In genomic region chr19:18304496-18305312, GRCh38 we compare ENCODE assay signal across 1 cellular context.
TF ChIP-seq lines count a peak whose summit lies in the region.

No MANE protein-coding gene starts in this region.

TF ChIP-seq in HepG2, 621 proteins besides CTCF, POLR2A, EP300 and RAD21 (continued from another document and continues in another):
- TF ChIP-seq ZMYM4 (CRISPR knock-in tag; IDR thresholded peaks at IDR 0.05): peak; percentile 25; the same call in 1 of the 2 replicates
- TF ChIP-seq ZNF607 (CRISPR knock-in tag; IDR thresholded peaks at IDR 0.05; ENCODE audit: borderline replicate concordance): no peak
- no peak for TF ChIP-seq KLF9 (CRISPR knock-in tag; IDR thresholded peaks at IDR 0.05; ENCODE audit: low read depth)
- 0 out of 2 replicates have a peak, but pooled peaks have one; percentile 4 for TF ChIP-seq HES4 (CRISPR knock-in tag; IDR thresholded peaks at IDR 0.05; ENCODE audit: borderline replicate concordance)
- no peak for TF ChIP-seq ZNF629 (CRISPR knock-in tag; conservative IDR thresholded peaks at IDR 0.05)
- TF ChIP-seq NCOA2 (CRISPR knock-in tag; IDR thresholded peaks at IDR 0.05): peak; percentile 48; the same call in 1 of the 2 replicates
- TF ChIP-seq ZMAT5 (CRISPR knock-in tag; IDR thresholded peaks at IDR 0.05; ENCODE audit: borderline replicate concordance, low read depth): no peak
- no peak for TF ChIP-seq ADNP (CRISPR knock-in tag; IDR thresholded peaks at IDR 0.05)
- TF ChIP-seq, protein P1, sequence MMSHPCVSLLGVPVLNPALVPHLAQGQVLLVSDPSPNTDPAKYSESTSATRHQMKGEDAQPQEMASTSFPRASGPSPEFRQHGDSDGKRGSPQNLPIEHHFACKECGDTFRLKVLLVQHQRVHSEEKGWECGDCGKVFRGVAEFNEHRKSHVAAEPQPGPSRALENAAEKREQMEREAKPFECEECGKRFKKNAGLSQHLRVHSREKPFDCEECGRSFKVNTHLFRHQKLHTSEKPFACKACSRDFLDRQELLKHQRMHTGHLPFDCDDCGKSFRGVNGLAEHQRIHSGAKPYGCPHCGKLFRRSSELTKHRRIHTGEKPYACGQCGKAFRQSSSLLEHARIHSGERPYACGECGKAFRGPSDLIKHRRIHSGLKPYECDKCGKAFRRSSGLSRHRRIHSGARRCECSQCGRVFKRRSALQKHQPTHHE (CRISPR knock-in tag; IDR thresholded peaks at IDR 0.05; ENCODE audit: borderline replicate concordance): no peak
- no peak for TF ChIP-seq PRDM15 (CRISPR knock-in tag; IDR thresholded peaks at IDR 0.05)
- TF ChIP-seq USF2 (IDR thresholded peaks at IDR 0.05; ENCODE audit: low read depth, low read length): no peak
- no peak for TF ChIP-seq USF2 (CRISPR knock-in tag; IDR thresholded peaks at IDR 0.05; ENCODE audit: borderline replicate concordance)
- TF ChIP-seq ISX (CRISPR knock-in tag; conservative IDR thresholded peaks at IDR 0.05): no peak
- no peak for TF ChIP-seq ZNF557 (CRISPR knock-in tag; IDR thresholded peaks at IDR 0.05)
- TF ChIP-seq ZNF3 (CRISPR knock-in tag; IDR thresholded peaks at IDR 0.05): no peak
- TF ChIP-seq NR2F1 (CRISPR knock-in tag; IDR thresholded peaks at IDR 0.05): no peak
- TF ChIP-seq ZNF772 (CRISPR knock-in tag; IDR thresholded peaks at IDR 0.05): peak; percentile 60; the same call in 1 of the 2 replicates
- no peak for TF ChIP-seq IRX3 (CRISPR knock-in tag; IDR thresholded peaks at IDR 0.05; ENCODE audit: borderline replicate concordance, low read depth)
- no peak; the same call in 1 of the 2 replicates for TF ChIP-seq ZNF547 (CRISPR knock-in tag; IDR thresholded peaks at IDR 0.05)
- TF ChIP-seq ZNF768 (CRISPR knock-in tag; IDR thresholded peaks at IDR 0.05): no peak
- peak; percentile 90 for TF ChIP-seq KDM2A (CRISPR knock-in tag; IDR thresholded peaks at IDR 0.05; ENCODE audit: borderline replicate concordance, low read depth)
- no peak for TF ChIP-seq MLX (CRISPR knock-in tag; IDR thresholded peaks at IDR 0.05)
- TF ChIP-seq, protein P2, sequence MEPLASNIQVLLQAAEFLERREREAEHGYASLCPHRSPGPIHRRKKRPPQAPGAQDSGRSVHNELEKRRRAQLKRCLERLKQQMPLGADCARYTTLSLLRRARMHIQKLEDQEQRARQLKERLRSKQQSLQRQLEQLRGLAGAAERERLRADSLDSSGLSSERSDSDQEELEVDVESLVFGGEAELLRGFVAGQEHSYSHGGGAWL (CRISPR knock-in tag; IDR thresholded peaks at IDR 0.05): 0 out of 2 replicates have a peak, but pooled peaks have one; percentile 23
- TF ChIP-seq ZNF577 (CRISPR knock-in tag; IDR thresholded peaks at IDR 0.05; ENCODE audit: borderline replicate concordance, low read depth): no peak
- no peak for TF ChIP-seq ZNF234 (CRISPR knock-in tag; conservative IDR thresholded peaks at IDR 0.05)
- TF ChIP-seq IKZF1 (IDR thresholded peaks at IDR 0.05): no peak
- TF ChIP-seq STAG1 (CRISPR knock-in tag; IDR thresholded peaks at IDR 0.05): peak; percentile 17; the same call in 1 of the 2 replicates
- TF ChIP-seq HMG20A (CRISPR knock-in tag; IDR thresholded peaks at IDR 0.05; ENCODE audit: borderline replicate concordance): no peak; the same call in 1 of the 2 replicates
- TF ChIP-seq ZNF749 (CRISPR knock-in tag; IDR thresholded peaks at IDR 0.05; ENCODE audit: borderline replicate concordance): no peak
- peak; percentile 62; the same call in 1 of the 2 replicates for TF ChIP-seq ZNF746 (CRISPR knock-in tag; IDR thresholded peaks at IDR 0.05)
- TF ChIP-seq ZNF317 (CRISPR knock-in tag; IDR thresholded peaks at IDR 0.05): peak; percentile 55; the same call in 1 of the 2 replicates
- no peak for TF ChIP-seq ZNF205 (CRISPR knock-in tag; IDR thresholded peaks at IDR 0.05)
- TF ChIP-seq ZZZ3 (CRISPR knock-in tag; IDR thresholded peaks at IDR 0.05; ENCODE audit: borderline replicate concordance): peak; percentile 71; the same call in 1 of the 2 replicates
- no peak for TF ChIP-seq RELA (CRISPR knock-in tag; IDR thresholded peaks at IDR 0.05)
- TF ChIP-seq HMGA1 (CRISPR knock-in tag; conservative IDR thresholded peaks at IDR 0.05): no peak
- no peak for TF ChIP-seq ZNF570 (CRISPR knock-in tag; IDR thresholded peaks at IDR 0.05; ENCODE audit: borderline replicate concordance)
- TF ChIP-seq, protein P3, sequence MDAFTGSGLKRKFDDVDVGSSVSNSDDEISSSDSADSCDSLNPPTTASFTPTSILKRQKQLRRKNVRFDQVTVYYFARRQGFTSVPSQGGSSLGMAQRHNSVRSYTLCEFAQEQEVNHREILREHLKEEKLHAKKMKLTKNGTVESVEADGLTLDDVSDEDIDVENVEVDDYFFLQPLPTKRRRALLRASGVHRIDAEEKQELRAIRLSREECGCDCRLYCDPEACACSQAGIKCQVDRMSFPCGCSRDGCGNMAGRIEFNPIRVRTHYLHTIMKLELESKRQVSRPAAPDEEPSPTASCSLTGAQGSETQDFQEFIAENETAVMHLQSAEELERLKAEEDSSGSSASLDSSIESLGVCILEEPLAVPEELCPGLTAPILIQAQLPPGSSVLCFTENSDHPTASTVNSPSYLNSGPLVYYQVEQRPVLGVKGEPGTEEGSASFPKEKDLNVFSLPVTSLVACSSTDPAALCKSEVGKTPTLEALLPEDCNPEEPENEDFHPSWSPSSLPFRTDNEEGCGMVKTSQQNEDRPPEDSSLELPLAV (CRISPR knock-in tag; conservative IDR thresholded peaks at IDR 0.05; ENCODE audit: low read depth): no peak
- TF ChIP-seq TSC22D2 (CRISPR knock-in tag; IDR thresholded peaks at IDR 0.05; ENCODE audit: borderline replicate concordance): no peak
- TF ChIP-seq DPF2 (CRISPR knock-in tag; IDR thresholded peaks at IDR 0.05; ENCODE audit: borderline replicate concordance, low read depth): peak; percentile 28; the same call in 1 of the 2 replicates
- TF ChIP-seq, protein P4, sequence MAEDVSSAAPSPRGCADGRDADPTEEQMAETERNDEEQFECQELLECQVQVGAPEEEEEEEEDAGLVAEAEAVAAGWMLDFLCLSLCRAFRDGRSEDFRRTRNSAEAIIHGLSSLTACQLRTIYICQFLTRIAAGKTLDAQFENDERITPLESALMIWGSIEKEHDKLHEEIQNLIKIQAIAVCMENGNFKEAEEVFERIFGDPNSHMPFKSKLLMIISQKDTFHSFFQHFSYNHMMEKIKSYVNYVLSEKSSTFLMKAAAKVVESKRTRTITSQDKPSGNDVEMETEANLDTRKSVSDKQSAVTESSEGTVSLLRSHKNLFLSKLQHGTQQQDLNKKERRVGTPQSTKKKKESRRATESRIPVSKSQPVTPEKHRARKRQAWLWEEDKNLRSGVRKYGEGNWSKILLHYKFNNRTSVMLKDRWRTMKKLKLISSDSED (CRISPR knock-in tag; IDR thresholded peaks at IDR 0.05): no peak
- no peak for TF ChIP-seq ZFP62 (CRISPR knock-in tag; IDR thresholded peaks at IDR 0.05)
- TF ChIP-seq, protein P5, sequence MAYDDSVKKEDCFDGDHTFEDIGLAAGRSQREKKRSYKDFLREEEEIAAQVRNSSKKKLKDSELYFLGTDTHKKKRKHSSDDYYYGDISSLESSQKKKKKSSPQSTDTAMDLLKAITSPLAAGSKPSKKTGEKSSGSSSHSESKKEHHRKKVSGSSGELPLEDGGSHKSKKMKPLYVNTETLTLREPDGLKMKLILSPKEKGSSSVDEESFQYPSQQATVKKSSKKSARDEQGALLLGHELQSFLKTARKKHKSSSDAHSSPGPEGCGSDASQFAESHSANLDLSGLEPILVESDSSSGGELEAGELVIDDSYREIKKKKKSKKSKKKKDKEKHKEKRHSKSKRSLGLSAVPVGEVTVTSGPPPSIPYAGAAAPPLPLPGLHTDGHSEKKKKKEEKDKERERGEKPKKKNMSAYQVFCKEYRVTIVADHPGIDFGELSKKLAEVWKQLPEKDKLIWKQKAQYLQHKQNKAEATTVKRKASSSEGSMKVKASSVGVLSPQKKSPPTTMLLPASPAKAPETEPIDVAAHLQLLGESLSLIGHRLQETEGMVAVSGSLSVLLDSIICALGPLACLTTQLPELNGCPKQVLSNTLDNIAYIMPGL (CRISPR knock-in tag; IDR thresholded peaks at IDR 0.05; ENCODE audit: borderline replicate concordance in 1 of 2, low read depth in 1 of 2): peak; percentile 48 to 67; a peak in 3 of 4 replicates
- TF ChIP-seq, protein P6, sequence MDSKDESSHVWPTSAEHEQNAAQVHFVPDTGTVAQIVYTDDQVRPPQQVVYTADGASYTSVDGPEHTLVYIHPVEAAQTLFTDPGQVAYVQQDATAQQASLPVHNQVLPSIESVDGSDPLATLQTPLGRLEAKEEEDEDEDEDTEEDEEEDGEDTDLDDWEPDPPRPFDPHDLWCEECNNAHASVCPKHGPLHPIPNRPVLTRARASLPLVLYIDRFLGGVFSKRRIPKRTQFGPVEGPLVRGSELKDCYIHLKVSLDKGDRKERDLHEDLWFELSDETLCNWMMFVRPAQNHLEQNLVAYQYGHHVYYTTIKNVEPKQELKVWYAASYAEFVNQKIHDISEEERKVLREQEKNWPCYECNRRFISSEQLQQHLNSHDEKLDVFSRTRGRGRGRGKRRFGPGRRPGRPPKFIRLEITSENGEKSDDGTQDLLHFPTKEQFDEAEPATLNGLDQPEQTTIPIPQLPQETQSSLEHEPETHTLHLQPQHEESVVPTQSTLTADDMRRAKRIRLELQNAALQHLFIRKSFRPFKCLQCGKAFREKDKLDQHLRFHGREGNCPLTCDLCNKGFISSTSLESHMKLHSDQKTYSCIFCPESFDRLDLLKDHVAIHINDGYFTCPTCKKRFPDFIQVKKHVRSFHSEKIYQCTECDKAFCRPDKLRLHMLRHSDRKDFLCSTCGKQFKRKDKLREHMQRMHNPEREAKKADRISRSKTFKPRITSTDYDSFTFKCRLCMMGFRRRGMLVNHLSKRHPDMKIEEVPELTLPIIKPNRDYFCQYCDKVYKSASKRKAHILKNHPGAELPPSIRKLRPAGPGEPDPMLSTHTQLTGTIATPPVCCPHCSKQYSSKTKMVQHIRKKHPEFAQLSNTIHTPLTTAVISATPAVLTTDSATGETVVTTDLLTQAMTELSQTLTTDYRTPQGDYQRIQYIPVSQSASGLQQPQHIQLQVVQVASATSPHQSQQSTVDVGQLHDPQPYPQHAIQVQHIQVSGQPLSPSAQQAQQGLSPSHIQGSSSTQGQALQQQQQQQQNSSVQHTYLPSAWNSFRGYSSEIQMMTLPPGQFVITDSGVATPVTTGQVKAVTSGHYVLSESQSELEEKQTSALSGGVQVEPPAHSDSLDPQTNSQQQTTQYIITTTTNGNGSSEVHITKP (CRISPR knock-in tag; IDR thresholded peaks at IDR 0.05; ENCODE audit: low read depth): peak; percentile 86; the same call in 1 of the 2 replicates
- peak; percentile 80 for TF ChIP-seq TAF1 (CRISPR knock-in tag; IDR thresholded peaks at IDR 0.05)
